8 cellular contexts compared by ENCODE assay signal in the genomic region with DNA sequence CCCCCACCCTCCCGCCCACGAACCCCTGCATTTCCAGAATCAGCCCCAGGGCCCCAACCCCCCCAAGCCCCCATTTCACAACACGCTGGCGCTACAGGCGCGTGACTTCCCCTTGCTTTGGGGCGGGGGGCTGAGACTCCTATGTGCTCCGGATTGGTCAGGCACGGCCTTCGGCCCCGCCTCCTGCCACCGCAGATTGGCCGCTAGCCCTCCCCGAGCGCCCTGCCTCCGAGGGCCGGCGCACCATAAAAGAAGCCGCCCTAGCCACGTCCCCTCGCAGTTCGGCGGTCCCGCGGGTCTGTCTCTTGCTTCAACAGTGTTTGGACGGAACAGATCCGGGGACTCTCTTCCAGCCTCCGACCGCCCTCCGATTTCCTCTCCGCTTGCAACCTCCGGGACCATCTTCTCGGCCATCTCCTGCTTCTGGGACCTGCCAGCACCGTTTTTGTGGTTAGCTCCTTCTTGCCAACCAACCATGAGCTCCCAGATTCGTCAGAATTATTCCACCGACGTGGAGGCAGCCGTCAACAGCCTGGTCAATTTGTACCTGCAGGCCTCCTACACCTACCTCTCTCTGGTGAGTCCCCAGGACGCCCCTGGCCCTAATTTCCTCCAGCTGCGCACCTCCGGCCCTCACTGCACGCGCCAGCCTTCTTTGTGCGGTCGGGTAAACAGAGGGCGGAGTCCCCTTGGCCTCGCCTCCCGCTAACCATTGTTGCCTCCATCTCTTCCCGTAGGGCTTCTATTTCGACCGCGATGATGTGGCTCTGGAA. TPM values are rescaled to one million over a fixed set of nuclear protein-coding genes. Genes with fewer than 3 reads are reported as not detected.
DNase-seq lines count a peak whose midpoint lies in the region; ATAC-seq, FAIRE-seq and TF ChIP-seq lines count a peak whose summit lies in the region.

A gene (plus strand): TSS at position 277 of the 773 bp plus-strand sequence. CDS start 199 bp downstream, at position 476.

- H3K36me3 ChIP-seq in kidney (ENCODE audit: control insufficient read depth in 1 of 2, insufficient read depth in 2 of 2, low read length in 2 of 2) = peaks cover 4 to 42% of the 10 kb centered on the region in 2 donors

- H3K4me1 ChIP-seq in kidney (ENCODE audit: control insufficient read depth in 1 of 2, insufficient read depth in 1 of 2, low read depth in 1 of 2, low read length in 2 of 2) = peaks cover 21 to 29% of the 10 kb centered on the region in 2 donors

- ATAC-seq in GM19035 (IDR thresholded peaks at IDR 0.05; ENCODE audit: unreplicated experiment) (peak; percentile 56), HG03378 (IDR thresholded peaks at IDR 0.05; ENCODE audit: unreplicated experiment) (peak; percentile 43)

- H3K9me3 ChIP-seq in kidney (ENCODE audit: control insufficient read depth in 1 of 2, low read length in 2 of 2) = no peaks in the 10 kb centered on the region

- H3K9ac ChIP-seq in kidney (ENCODE audit: low read length in 2 of 2) = peak within 1 kb of the TSS; percentile 74 to 79

- H3K4me3 ChIP-seq in AG10803 (ENCODE audit: low read length) (peak within 1 kb of the TSS; percentile 100), kidney (ENCODE audit: low read length in 2 of 2) (peak within 1 kb of the TSS; percentile 96 to 98)

- H3K27ac ChIP-seq in kidney (ENCODE audit: low read depth in 2 of 2, low read length in 2 of 2) = peak within 1 kb of the TSS; percentile 94 to 95

- peak; percentile 69 for FAIRE-seq in kidney (lab: Jason Lieb, UNC)

- intact Hi-C loops in kidney (cut with DNase I) = no loop called here

- no peak for TF ChIP-seq CTCF in AG10803 (conservative IDR thresholded peaks at IDR 0.05; ENCODE audit: low read length)
- TF ChIP-seq CTCF in kidney (IDR thresholded peaks at IDR 0.05; ENCODE audit: borderline replicate concordance, extremely low read depth, insufficient read depth) = no peak

- peak; percentile 95 for DNase-seq in AG10803 (ENCODE audit: low read depth)
- DNase-seq in NCI-H460 (ENCODE audit: extremely low read depth, low read depth) = peak; percentile 94
- DNase-seq in activated CD4-positive, alpha-beta T cell treated with anti-CD3 and anti-CD28 coated beads for 1 hour = peak; percentile 81
- peak; percentile 86 to 92 for DNase-seq in cerebellar nuclear complex (lab: John Stamatoyannopoulos, UW)
- DNase-seq in kidney = peak; percentile 99
- peak; percentile 79 to 83 for DNase-seq in stimulated activated CD4-positive, alpha-beta T cell treated with anti-CD3 and anti-CD28 coated beads, Interleukin-15, amount 100 ng/mL, for 1 hour (ENCODE audit: low read depth in 1 of 2, low spot score in 1 of 2)

RNA-seq across cellular contexts. Expression of the gene that starts here (rescaled TPM):
- total RNA-seq in NCI-H460 (2014; rRNA removed; shearing (Covaris generic)) = 10,502 and 11,625 TPM in 2 replicates
- 7,242 and 8,542 TPM in 2 replicates for polyA plus RNA-seq in NCI-H460 (2014; cell fraction: nucleus; rRNA removed)
- 1,841 TPM for total RNA-seq in kidney
- polyA plus RNA-seq in kidney (ENCODE audit: insufficient read depth, low read depth, low replicate concordance) = 17,016 TPM

Comparison
In these comparisons a context has a peak if more than half of its experiments do, and no peak if none do; other contexts are left out.
1. Peak in every context shown above with its lines: DNase-seq, ATAC-seq, H3K4me3 ChIP-seq and H3K27ac ChIP-seq.